11 cellular contexts compared by ENCODE assay signal in genomic region chr16:47965439-47965838, GRCh38.
DNase-seq lines count a peak whose midpoint lies in the region; ATAC-seq and TF ChIP-seq lines count a peak whose summit lies in the region.
"Had no signal": no experiment of that assay in that cellular context is flagged by ENCODE, and none has a peak within 500 bp of the region (broad histone marks: within the 10 kb centered on the region; RNA-seq: fewer than 3 reads in every experiment).

No MANE protein-coding gene starts in this region.

- H3K4me3 Mint-ChIP-seq in T-helper 2 cell treated with Interferon-gamma antibody and Interleukin-4, amounts not matched to agents 5 μg/mL and 100 μg/mL, for 36 hours: no peak overlapping the region

- DNase-seq in NCI-H748 (lab: John Stamatoyannopoulos, UW; ENCODE audit: unreplicated experiment) (peak; percentile 77), fibroblast of mammary gland (ENCODE audit: low read depth) (peak; percentile 6), putamen (ENCODE audit: low spot score) (peak; percentile 58), DMS114 treated with DMSO at 0.1 percent for 48 hours (lab: John Stamatoyannopoulos, UW; ENCODE audit: unreplicated experiment) (no peak), GM20000 (ENCODE audit: low spot score) (no peak)
- no peak for DNase-seq in T-helper 2 cell treated with Interferon-gamma antibody and Interleukin-4, amounts not matched to agents 5 μg/mL and 100 μg/mL, for 36 hours (ENCODE audit: low spot score)
- DNase-seq: amniotic stem cell, KBM-7 had no signal

- H3K9ac ChIP-seq in HUES64 (ENCODE audit: low read depth, low read length): no peak overlapping the region

- H3K36me3 ChIP-seq in HUES64 (ENCODE audit: insufficient read depth, low read length): no peaks in the 10 kb centered on the region

- no peaks in the 10 kb centered on the region for H3K27me3 ChIP-seq in HUES64 (ENCODE audit: insufficient read depth, low read length)

- H3K9me3 Mint-ChIP-seq in T-helper 2 cell treated with Interferon-gamma antibody and Interleukin-4, amounts not matched to agents 5 μg/mL and 100 μg/mL, for 36 hours: no peaks in the 10 kb centered on the region

- TF ChIP-seq CTCF in fibroblast of mammary gland (conservative IDR thresholded peaks at IDR 0.05; ENCODE audit: control insufficient read depth, insufficient read depth, low read depth, low read length): no peak
- TF ChIP-seq CTCF in GM20000 (IDR thresholded peaks at IDR 0.05; ENCODE audit: extremely low read depth, missing control alignments): no peak

- H3K4me3 ChIP-seq in HUES64 (ENCODE audit: low read length) (no peak overlapping the region), fibroblast of mammary gland (ENCODE audit: control insufficient read depth, low read depth, low read length) (no peak overlapping the region)

- no peaks in the 10 kb centered on the region for H3K36me3 Mint-ChIP-seq in T-helper 2 cell treated with Interferon-gamma antibody and Interleukin-4, amounts not matched to agents 5 μg/mL and 100 μg/mL, for 36 hours (ENCODE audit: low read depth)

- 7% methylated on average over 2 of the region's 2 CpGs for WGBS in HUES64

- H3K27ac Mint-ChIP-seq in T-helper 2 cell treated with Interferon-gamma antibody and Interleukin-4, amounts not matched to agents 5 μg/mL and 100 μg/mL, for 36 hours: no peak overlapping the region

- H3K27ac ChIP-seq in HUES64 (ENCODE audit: low read depth, low read length): peak overlapping the region; percentile 88

- H3K27me3 Mint-ChIP-seq in T-helper 2 cell treated with Interferon-gamma antibody and Interleukin-4, amounts not matched to agents 5 μg/mL and 100 μg/mL, for 36 hours (ENCODE audit: low read depth): no peaks in the 10 kb centered on the region

- no peaks in the 10 kb centered on the region for H3K4me1 Mint-ChIP-seq in T-helper 2 cell treated with Interferon-gamma antibody and Interleukin-4, amounts not matched to agents 5 μg/mL and 100 μg/mL, for 36 hours (ENCODE audit: low read depth)

- H3K4me1 ChIP-seq in HUES64 (ENCODE audit: insufficient read depth, low read length): peaks cover 23% of the 10 kb centered on the region

- H3K9me3 ChIP-seq in HUES64 (ENCODE audit: insufficient read depth, low read depth, low read length): no peaks in the 10 kb centered on the region

- no peak for ATAC-seq in GM21515 (IDR thresholded peaks at IDR 0.05; ENCODE audit: unreplicated experiment)
- ATAC-seq: Right ventricle myocardium inferior had no signal

Comparison
In these comparisons a context has a peak if more than half of its experiments do, and no peak if none do; other contexts are left out.
1. DNase-seq: peak in NCI-H748 (single experiment), fibroblast of mammary gland (single experiment) and putamen (single experiment); none in DMS114 treated with DMSO at 0.1 percent for 48 hours (single experiment), T-helper 2 cell treated with Interferon-gamma antibody and Interleukin-4, amounts not matched to agents 5 μg/mL and 100 μg/mL, for 36 hours (single experiment) and GM20000 (single experiment).